1 cellular context compared by ENCODE assay signal in the genomic region with DNA sequence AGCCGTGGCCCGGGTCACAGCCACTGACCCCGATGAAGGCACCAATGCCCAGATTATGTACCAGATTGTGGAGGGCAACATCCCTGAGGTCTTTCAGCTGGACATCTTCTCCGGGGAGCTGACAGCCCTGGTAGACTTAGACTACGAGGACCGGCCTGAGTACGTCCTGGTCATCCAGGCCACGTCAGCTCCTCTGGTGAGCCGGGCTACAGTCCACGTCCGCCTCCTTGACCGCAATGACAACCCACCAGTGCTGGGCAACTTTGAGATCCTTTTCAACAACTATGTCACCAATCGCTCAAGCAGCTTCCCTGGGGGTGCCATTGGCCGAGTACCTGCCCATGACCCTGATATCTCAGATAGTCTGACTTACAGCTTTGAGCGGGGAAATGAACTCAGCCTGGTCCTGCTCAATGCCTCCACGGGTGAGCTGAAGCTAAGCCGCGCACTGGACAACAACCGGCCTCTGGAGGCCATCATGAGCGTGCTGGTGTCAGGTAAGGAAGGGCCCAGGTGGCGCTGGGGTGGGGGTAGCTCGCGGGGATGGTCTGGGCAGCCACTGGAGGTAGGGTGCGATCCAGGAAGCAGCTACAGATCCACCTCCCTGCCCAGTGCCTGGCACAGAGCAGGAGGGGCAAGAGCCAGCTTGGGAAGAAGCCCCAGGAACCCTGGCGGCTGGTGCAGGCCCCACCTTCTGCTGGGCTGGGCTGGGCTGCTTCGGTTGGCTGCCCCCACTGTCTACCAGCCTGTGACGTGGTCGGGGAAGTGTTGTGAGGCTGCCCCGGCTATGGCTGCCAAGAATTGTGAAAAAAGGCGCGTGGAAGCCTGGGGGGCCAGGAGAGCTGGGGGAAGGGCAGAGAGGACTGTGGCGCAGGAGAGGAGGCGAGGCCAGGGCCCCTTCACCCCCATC.
TF ChIP-seq lines count a peak whose summit lies in the region.

No MANE protein-coding gene starts in this region.

TF ChIP-seq in H1, 55 proteins besides CTCF, POLR2A, EP300 and RAD21:
- TF ChIP-seq SRF (IDR thresholded peaks at IDR 0.05; ENCODE audit: low read depth, low read length) (no peak), BACH1 (IDR thresholded peaks at IDR 0.05; ENCODE audit: low read length) (no peak), POLR2AphosphoS5 (IDR thresholded peaks at IDR 0.05; ENCODE audit: low read depth, low read length) (no peak), RBBP5 (IDR thresholded peaks at IDR 0.05; ENCODE audit: borderline replicate concordance, low read depth, low read length) (no peak), KDM4A (IDR thresholded peaks at IDR 0.05; ENCODE audit: low read depth, low read length, severe bottlenecking) (no peak), CEBPB (IDR thresholded peaks at IDR 0.05; ENCODE audit: low read depth, low read length) (no peak), SIN3A (conservative IDR thresholded peaks at IDR 0.05 in 1 of 2, IDR thresholded peaks at IDR 0.05 in 1 of 2; ENCODE audit: low read depth in 1 of 2, low read length in 2 of 2) (no peak), KDM1A (IDR thresholded peaks at IDR 0.05; ENCODE audit: borderline replicate concordance, low read length) (no peak), ZNF274 (IDR thresholded peaks at IDR 0.05; ENCODE audit: borderline replicate concordance, extremely low read depth, low read length) (no peak), SP2 (IDR thresholded peaks at IDR 0.05; ENCODE audit: low read length) (no peak)
- TF ChIP-seq, protein P1, sequence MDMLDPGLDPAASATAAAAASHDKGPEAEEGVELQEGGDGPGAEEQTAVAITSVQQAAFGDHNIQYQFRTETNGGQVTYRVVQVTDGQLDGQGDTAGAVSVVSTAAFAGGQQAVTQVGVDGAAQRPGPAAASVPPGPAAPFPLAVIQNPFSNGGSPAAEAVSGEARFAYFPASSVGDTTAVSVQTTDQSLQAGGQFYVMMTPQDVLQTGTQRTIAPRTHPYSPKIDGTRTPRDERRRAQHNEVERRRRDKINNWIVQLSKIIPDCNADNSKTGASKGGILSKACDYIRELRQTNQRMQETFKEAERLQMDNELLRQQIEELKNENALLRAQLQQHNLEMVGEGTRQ (IDR thresholded peaks at IDR 0.05; ENCODE audit: low read length), result no peak
